ENCODE assay signal across 37 cellular contexts in genomic region chr5:176587398-176587797, GRCh38. TPM values are rescaled to one million over a fixed set of nuclear protein-coding genes. Genes with fewer than 3 reads are reported as not detected.
"Had no signal": no experiment of that assay in that cellular context is flagged by ENCODE, and none has a peak within 500 bp of the region (broad histone marks: within the 10 kb centered on the region; RNA-seq: fewer than 3 reads in every experiment).

No MANE protein-coding gene starts in this region.

- H3K4me1 Mint-ChIP-seq: activated B cell treated with CpG ODN at 0.5 μM for 24 hours; activated CD4-positive, alpha-beta T cell treated with anti-CD3 and anti-CD28 coated beads, Interleukin-2, amount 10 ng/mL, durations not matched to agents 24 days and 14 days; activated naive CD8-positive, alpha-beta T cell treated with anti-CD3 and anti-CD28 coated beads for 36 hours had no signal

- H3K4me3 Mint-ChIP-seq: activated B cell treated with CpG ODN at 0.5 μM for 24 hours; activated CD4-positive, alpha-beta memory T cell treated with anti-CD3 and anti-CD28 coated beads for 36 hours; activated CD4-positive, alpha-beta T cell treated with anti-CD3 and anti-CD28 coated beads, Interleukin-2, amount 10 ng/mL, durations not matched to agents 24 days and 14 days; activated CD8-positive, alpha-beta T cell treated with anti-CD3 and anti-CD28 coated beads for 36 hours; activated naive CD4-positive, alpha-beta T cell treated with anti-CD3 and anti-CD28 coated beads for 36 hours; activated naive CD8-positive, alpha-beta T cell treated with anti-CD3 and anti-CD28 coated beads for 36 hours; activated T-cell treated with anti-CD3 and anti-CD28 coated beads, Interleukin-2, amount 50 U/mL, for 4 hours; activated T-cell treated with anti-CD3 and anti-CD28 coated beads, Interleukin-2, amount 50 U/mL, for 72 hours; activated T-helper 1 cell treated with anti-CD3 and anti-CD28 coated beads, Interleukin-12 subunit alpha, Interleukin-12 subunit beta, Interleukin-2, Interleukin-4 antibody, amounts not matched to agents 30 ng/mL and 10 ng/mL and 1 ng/mL, durations not matched to agents 14 hours and 24 hours and 36 hours; activated T-helper 17 cell treated with anti-CD3 and anti-CD28 coated beads, Interleukin-2, amount 50 U/mL, for 72 hours; T-helper 1 cell treated with Interleukin-12 subunit alpha and Interleukin-12 subunit beta and Interleukin-4 antibody, amounts not matched to agents 30 μg/mL and 1 μg/mL, for 36 hours; T-helper 2 cell treated with Interferon-gamma antibody and Interleukin-4, amounts not matched to agents 5 μg/mL and 100 μg/mL, for 36 hours had no signal

- H3K9me3 ChIP-seq: adrenal gland had no signal

- H3K36me3 Mint-ChIP-seq: activated CD4-positive, alpha-beta memory T cell treated with anti-CD3 and anti-CD28 coated beads for 36 hours; activated naive CD8-positive, alpha-beta T cell treated with anti-CD3 and anti-CD28 coated beads for 36 hours had no signal

- H3K4me3 ChIP-seq: adrenal gland, body of pancreas, breast epithelium had no signal

- H3K27me3 ChIP-seq: adrenal gland, body of pancreas, brain microvascular endothelial cell, breast epithelium had no signal

- H3K4me1 ChIP-seq: adrenal gland, body of pancreas, breast epithelium had no signal

- ATAC-seq: activated CD8-positive, alpha-beta T cell treated with anti-CD3 and anti-CD28 coated beads for 36 hours; activated naive CD4-positive, alpha-beta T cell treated with anti-CD3 and anti-CD28 coated beads, Interleukin-2, amount 50 U/mL, for 72 hours; activated T-cell treated with anti-CD3 and anti-CD28 coated beads, Interleukin-2, amount 50 U/mL, for 4 hours; activated T-cell treated with anti-CD3 and anti-CD28 coated beads, Interleukin-2, amount 50 U/mL, for 72 hours; activated T-helper 17 cell treated with anti-CD3 and anti-CD28 coated beads, Interleukin-2, amount 50 U/mL, for 72 hours; body of pancreas had no signal

- H3K9me3 Mint-ChIP-seq: activated T-cell treated with anti-CD3 and anti-CD28 coated beads, Interleukin-2, amount 50 U/mL, for 4 hours; activated T-helper 17 cell treated with anti-CD3 and anti-CD28 coated beads, Interleukin-2, amount 50 U/mL, for 72 hours had no signal

- DNase-seq: activated B cell treated with CpG ODN at 0.5 μM for 24 hours; activated CD4-positive, alpha-beta memory T cell treated with anti-CD3 and anti-CD28 coated beads for 36 hours; activated CD4-positive, alpha-beta T cell treated with anti-CD3 and anti-CD28 coated beads for 4 hours; activated CD4-positive, alpha-beta T cell treated with anti-CD3 and anti-CD28 coated beads, Interleukin-2, amount 10 ng/mL, durations not matched to agents 24 days and 14 days; activated CD4-positive, alpha-beta T cell treated with anti-CD3 and anti-CD28 coated beads, Interleukin-2, amount 50 U/mL, for 1 hour; activated CD4-positive, alpha-beta T cell treated with anti-CD3 and anti-CD28 coated beads, Interleukin-2, amount 50 U/mL, for 4 hours; activated CD4-positive, CD25-positive, alpha-beta regulatory T cell treated with anti-CD3 and anti-CD28 coated beads, Interleukin-2, amount 50 U/mL, for 72 hours; activated CD8-positive, alpha-beta memory T cell treated with anti-CD3 and anti-CD28 coated beads, Interleukin-2, amount 50 U/mL, for 4 hours; activated CD8-positive, alpha-beta T cell treated with anti-CD3 and anti-CD28 coated beads for 36 hours; activated effector memory CD4-positive, alpha-beta T cell treated with anti-CD3 and anti-CD28 coated beads, Interleukin-2, amount 50 U/mL, for 16 hours; activated gamma-delta T cell treated with Interleukin-2 at 50 U/mL for 16 hours; activated naive CD4-positive, alpha-beta T cell; activated naive CD4-positive, alpha-beta T cell treated with anti-CD3 and anti-CD28 coated beads for 36 hours; activated naive CD4-positive, alpha-beta T cell treated with anti-CD3 and anti-CD28 coated beads, Interleukin-2, amount 50 U/mL, for 16 hours; activated naive CD8-positive, alpha-beta T cell treated with anti-CD3 and anti-CD28 coated beads for 36 hours; activated T-cell treated with anti-CD3 and anti-CD28 coated beads for 4 hours; activated T-cell treated with anti-CD3 and anti-CD28 coated beads, Interleukin-2, amount 50 U/mL, for 1 hour; activated T-cell treated with anti-CD3 and anti-CD28 coated beads, Interleukin-2, amount 50 U/mL, for 4 hours; activated T-cell treated with anti-CD3 and anti-CD28 coated beads, Interleukin-2, amount 50 U/mL, for 72 hours; adrenal gland; amniotic stem cell; aorta; body of pancreas; brain microvascular endothelial cell; central memory CD4-positive, alpha-beta T cell; T-helper 2 cell; T-helper 9 cell had no signal

- H3K27ac Mint-ChIP-seq: activated B cell treated with CpG ODN at 0.5 μM for 24 hours; activated CD4-positive, alpha-beta memory T cell treated with anti-CD3 and anti-CD28 coated beads for 36 hours; activated CD4-positive, alpha-beta T cell treated with anti-CD3 and anti-CD28 coated beads, Interleukin-2, amount 10 ng/mL, durations not matched to agents 24 days and 14 days; activated CD8-positive, alpha-beta T cell treated with anti-CD3 and anti-CD28 coated beads for 36 hours; activated naive CD4-positive, alpha-beta T cell treated with anti-CD3 and anti-CD28 coated beads for 36 hours; activated naive CD4-positive, alpha-beta T cell treated with anti-CD3 and anti-CD28 coated beads, Interleukin-2, amount 50 U/mL, for 72 hours; activated naive CD8-positive, alpha-beta T cell treated with anti-CD3 and anti-CD28 coated beads for 36 hours; activated T-cell treated with anti-CD3 and anti-CD28 coated beads, Interleukin-2, amount 50 U/mL, for 72 hours; activated T-helper 1 cell treated with anti-CD3 and anti-CD28 coated beads, Interleukin-12 subunit alpha, Interleukin-12 subunit beta, Interleukin-2, Interleukin-4 antibody, amounts not matched to agents 30 ng/mL and 10 ng/mL and 1 ng/mL, durations not matched to agents 14 hours and 24 hours and 36 hours; activated T-helper 17 cell treated with anti-CD3 and anti-CD28 coated beads, Interleukin-2, amount 50 U/mL, for 72 hours; T-helper 1 cell treated with Interleukin-12 subunit alpha and Interleukin-12 subunit beta and Interleukin-4 antibody, amounts not matched to agents 30 μg/mL and 1 μg/mL, for 36 hours; T-helper 2 cell treated with Interferon-gamma antibody and Interleukin-4, amounts not matched to agents 5 μg/mL and 100 μg/mL, for 36 hours had no signal

- H3K36me3 ChIP-seq: adrenal gland, brain microvascular endothelial cell, breast epithelium had no signal

- H3K27me3 Mint-ChIP-seq: activated B cell treated with CpG ODN at 0.5 μM for 24 hours; activated CD4-positive, alpha-beta memory T cell treated with anti-CD3 and anti-CD28 coated beads for 36 hours; activated CD4-positive, alpha-beta T cell treated with anti-CD3 and anti-CD28 coated beads, Interleukin-2, amount 10 ng/mL, durations not matched to agents 24 days and 14 days; activated CD8-positive, alpha-beta T cell treated with anti-CD3 and anti-CD28 coated beads for 36 hours; activated naive CD8-positive, alpha-beta T cell treated with anti-CD3 and anti-CD28 coated beads for 36 hours; activated T-helper 17 cell treated with anti-CD3 and anti-CD28 coated beads, Interleukin-2, amount 50 U/mL, for 72 hours had no signal

- H3K27ac ChIP-seq: adrenal gland, body of pancreas, brain microvascular endothelial cell, breast epithelium, VCaP had no signal

RNA-seq across cellular contexts. Expression of gene CDHR2, which starts 38.3 kb away (rescaled TPM):
- total RNA-seq: aorta had no signal

RNA-seq across cellular contexts. Expression of gene SNCB, which starts 42.9 kb away (rescaled TPM):
- total RNA-seq: activated B cell treated with CpG ODN at 0.5 μM for 24 hours; activated CD4-positive, alpha-beta T cell treated with anti-CD3 and anti-CD28 coated beads, Interleukin-2, amount 10 ng/mL, durations not matched to agents 24 days and 14 days; activated CD8-positive, alpha-beta memory T cell treated with anti-CD3 and anti-CD28 coated beads for 36 hours; activated naive CD4-positive, alpha-beta T cell treated with anti-CD3 and anti-CD28 coated beads for 36 hours; activated T-cell treated with anti-CD3 and anti-CD28 coated beads, Interleukin-2, amount 50 U/mL, for 4 hours; activated T-helper 1 cell treated with anti-CD3 and anti-CD28 coated beads, Interleukin-12 subunit alpha, Interleukin-12 subunit beta, Interleukin-2, Interleukin-4 antibody, amounts not matched to agents 30 ng/mL and 10 ng/mL and 1 ng/mL, durations not matched to agents 14 hours and 24 hours and 36 hours; activated T-helper 17 cell treated with anti-CD3 and anti-CD28 coated beads, Interleukin-2, amount 50 U/mL, for 72 hours; aorta; body of pancreas; breast epithelium had no signal
- polyA plus RNA-seq: aorta had no signal

RNA-seq across cellular contexts. Expression of gene EIF4E1B, which starts 43.1 kb away (rescaled TPM):
- total RNA-seq: activated B cell treated with CpG ODN at 0.5 μM for 24 hours; activated CD4-positive, alpha-beta memory T cell treated with anti-CD3 and anti-CD28 coated beads for 36 hours; activated CD4-positive, alpha-beta T cell treated with anti-CD3 and anti-CD28 coated beads, Interleukin-2, amount 10 ng/mL, durations not matched to agents 24 days and 14 days; activated CD8-positive, alpha-beta memory T cell treated with anti-CD3 and anti-CD28 coated beads for 36 hours; activated CD8-positive, alpha-beta T cell treated with anti-CD3 and anti-CD28 coated beads for 36 hours; activated naive CD4-positive, alpha-beta T cell treated with anti-CD3 and anti-CD28 coated beads for 36 hours; activated naive CD4-positive, alpha-beta T cell treated with anti-CD3 and anti-CD28 coated beads, Interleukin-2, amount 50 U/mL, for 72 hours; activated naive CD8-positive, alpha-beta T cell treated with anti-CD3 and anti-CD28 coated beads for 36 hours; activated T-cell treated with anti-CD3 and anti-CD28 coated beads, Interleukin-2, amount 50 U/mL, for 4 hours; activated T-cell treated with anti-CD3 and anti-CD28 coated beads, Interleukin-2, amount 50 U/mL, for 72 hours; activated T-helper 1 cell treated with anti-CD3 and anti-CD28 coated beads, Interleukin-12 subunit alpha, Interleukin-12 subunit beta, Interleukin-2, Interleukin-4 antibody, amounts not matched to agents 30 ng/mL and 10 ng/mL and 1 ng/mL, durations not matched to agents 14 hours and 24 hours and 36 hours; activated T-helper 17 cell treated with anti-CD3 and anti-CD28 coated beads, Interleukin-2, amount 50 U/mL, for 72 hours; aorta; astrocyte; cardiac septum had no signal
- polyA plus RNA-seq: aorta had no signal
